In genomic region chr17:42386784-42387183, GRCh38 we compare ENCODE assay signal across 10 cellular contexts. TPM values are rescaled to one million over a fixed set of nuclear protein-coding genes. Genes with fewer than 3 reads are reported as not detected.
DNase-seq lines count a peak whose midpoint lies in the region; ATAC-seq, FAIRE-seq and TF ChIP-seq lines count a peak whose summit lies in the region.
"Had no signal": no experiment of that assay in that cellular context is flagged by ENCODE, and none has a peak within 500 bp of the region (broad histone marks: within the 10 kb centered on the region; RNA-seq: fewer than 3 reads in every experiment).

No MANE protein-coding gene starts in this region.

- H3K23ac ChIP-seq in neuronal stem cell (ENCODE audit: low read depth, low read length, poor library complexity): no peak overlapping the region

- no peak for FAIRE-seq in H54 (lab: Jason Lieb, UNC)
- FAIRE-seq: GM18507 had no signal

- no peak overlapping the region for H2BK12ac ChIP-seq in neuronal stem cell (ENCODE audit: low read length)

- H3K4ac ChIP-seq in neuronal stem cell (ENCODE audit: low read length): no peak overlapping the region

- H3K18ac ChIP-seq in neuronal stem cell (ENCODE audit: low read length): no peak overlapping the region

- H3K27ac ChIP-seq in C4-2B (peak overlapping the region; percentile 92; the same call in 1 of the 2 replicates), endodermal cell (ENCODE audit: low read depth, low read length) (no peak overlapping the region), neuronal stem cell (replicated peaks; ENCODE audit: low read length) (no peak overlapping the region)

- no peaks in the 10 kb centered on the region for H3K9me3 ChIP-seq in NT2/D1 (ENCODE audit: insufficient read depth, low read length)
- H3K9me3 ChIP-seq in endodermal cell (ENCODE audit: control insufficient read depth, low read length): no peaks in the 10 kb centered on the region
- H3K9me3 ChIP-seq in neuronal stem cell (replicated peaks in 1 of 2; ENCODE audit: control insufficient read depth in 2 of 2, insufficient read depth in 1 of 2, low read depth in 1 of 2, low read length in 2 of 2): peaks cover 0 to 7% of the 10 kb centered on the region in 2 donors

- H3K36me3 ChIP-seq in NT2/D1 (ENCODE audit: insufficient read depth, insufficient read length, low read length) (no peaks in the 10 kb centered on the region), endodermal cell (ENCODE audit: control insufficient read depth, insufficient read depth, low read length) (no peaks in the 10 kb centered on the region), neuronal stem cell (replicated peaks in 1 of 2; ENCODE audit: control insufficient read depth in 2 of 2, insufficient read depth in 2 of 2, low read length in 2 of 2) (peaks cover 2 to 29% of the 10 kb centered on the region in 2 donors)

- peak overlapping the region; percentile 83 for H3K4me2 ChIP-seq in neuronal stem cell (ENCODE audit: insufficient read depth, low read length, poor library complexity, severe bottlenecking)

- no peaks in the 10 kb centered on the region for H3K36me3 Mint-ChIP-seq in endodermal cell (ENCODE audit: low read depth)

- H2AFZ ChIP-seq in neuronal stem cell (ENCODE audit: low read length): no peak overlapping the region

- no peak overlapping the region for H3K14ac ChIP-seq in neuronal stem cell (ENCODE audit: low read length)

- no peak for ATAC-seq in HG03342 (IDR thresholded peaks at IDR 0.05; ENCODE audit: unreplicated experiment)

- H3K9ac ChIP-seq in NT2/D1 (ENCODE audit: insufficient read length, low read depth): peak overlapping the region; percentile 81
- H3K9ac ChIP-seq in endodermal cell (ENCODE audit: extremely low read depth, low read length, poor library complexity, severe bottlenecking): no peak overlapping the region
- no peak overlapping the region for H3K9ac ChIP-seq in neuronal stem cell (ENCODE audit: low read depth, low read length, poor library complexity)

- H3K4me3 ChIP-seq in NT2/D1 (ENCODE audit: insufficient read length, low read depth): peak overlapping the region; percentile 82
- H3K4me3 ChIP-seq in endodermal cell (ENCODE audit: low read length): peak overlapping the region; percentile 87
- H3K4me3 ChIP-seq in neuronal stem cell (ENCODE audit: low read length in 2 of 2): peak overlapping the region in 1 of 2 donors; percentile 91

- H3K27ac Mint-ChIP-seq in endodermal cell: no peak overlapping the region

- H3K9me3 Mint-ChIP-seq in endodermal cell: no peaks in the 10 kb centered on the region

- no peak overlapping the region for H4K91ac ChIP-seq in neuronal stem cell (ENCODE audit: low read depth, low read length, poor library complexity)

- DNase-seq in NT2/D1 (ENCODE audit: low read depth, low spot score) (no peak), endodermal cell (no peak), neuronal stem cell (ENCODE audit: low spot score) (no peak), NOMO-1 (lab: John Stamatoyannopoulos, UW; ENCODE audit: unreplicated experiment in 2 of 2) (no peak), NCI-H2029 (lab: John Stamatoyannopoulos, UW) (no peak), H54 (ENCODE audit: insufficient read length, low spot score) (no peak)
- DNase-seq: activated gamma-delta T cell treated with Interleukin-2 at 50 U/mL for 16 hours had no signal

- TF ChIP-seq CTCF in C4-2B (conservative IDR thresholded peaks at IDR 0.05) (no peak), endodermal cell (conservative IDR thresholded peaks at IDR 0.05) (no peak)

- no peak overlapping the region for H4K8ac ChIP-seq in neuronal stem cell (ENCODE audit: low read depth, low read length)

- H3K79me1 ChIP-seq in neuronal stem cell (ENCODE audit: low read depth, low read length): peaks cover 8% of the 10 kb centered on the region

- no peak overlapping the region for H2BK15ac ChIP-seq in neuronal stem cell (ENCODE audit: low read length)

- H3K27me3 ChIP-seq in NT2/D1 (ENCODE audit: insufficient read depth, insufficient read length): no peaks in the 10 kb centered on the region
- H3K27me3 ChIP-seq in endodermal cell (ENCODE audit: control insufficient read depth, insufficient read depth, low read length, poor library complexity, severe bottlenecking): peaks cover 51% of the 10 kb centered on the region
- H3K27me3 ChIP-seq in neuronal stem cell (ENCODE audit: control insufficient read depth in 3 of 3, insufficient read depth in 3 of 3, low read depth in 1 of 3, low read length in 3 of 3): no peaks in the 10 kb centered on the region

- H3K4me1 Mint-ChIP-seq in endodermal cell: peaks cover 24% of the 10 kb centered on the region

- no peak overlapping the region for H2BK5ac ChIP-seq in neuronal stem cell (ENCODE audit: low read length)

- H3K27me3 Mint-ChIP-seq in endodermal cell (ENCODE audit: insufficient read depth): peaks cover 41% of the 10 kb centered on the region

- no peak overlapping the region for H2AK5ac ChIP-seq in neuronal stem cell (ENCODE audit: low read depth, low read length)

- peak overlapping the region; percentile 86 for H3K4me3 Mint-ChIP-seq in endodermal cell

- no peak for TF ChIP-seq POLR2A in H54 (IDR thresholded peaks at IDR 0.05; ENCODE audit: low read depth, low read length)

- no peak overlapping the region for H2BK120ac ChIP-seq in neuronal stem cell (ENCODE audit: low read depth, low read length)

- H3K4me1 ChIP-seq in NT2/D1 (ENCODE audit: insufficient read depth, insufficient read length) (no peaks in the 10 kb centered on the region), endodermal cell (ENCODE audit: control insufficient read depth, insufficient read depth, low read length) (no peaks in the 10 kb centered on the region), neuronal stem cell (ENCODE audit: control insufficient read depth in 2 of 2, insufficient read depth in 1 of 2, low read depth in 1 of 2, low read length in 2 of 2) (peaks cover 6 to 12% of the 10 kb centered on the region in 2 donors)

RNA-seq across cellular contexts. Expression of gene STAT3, which starts 1.5 kb away (rescaled TPM):
- total RNA-seq in endodermal cell: 10 to 100 TPM; 27.5 to 32.4 TPM
- 37.5 TPM for polyA plus RNA-seq in endodermal cell (2013, experiment 1 of 2)
- 40.2 TPM for polyA plus RNA-seq in endodermal cell (2013, experiment 2 of 2)
- 31.5 TPM for polyA plus RNA-seq in neuronal stem cell (2013, experiment 1 of 2)
- 30.7 TPM for polyA plus RNA-seq in neuronal stem cell (2013, experiment 2 of 2)

RNA-seq across cellular contexts. Expression of gene CAVIN1, which starts 36.3 kb away (rescaled TPM):
- total RNA-seq in endodermal cell: 1 to 10 TPM in 1 of 2 donors, under 1 TPM in 1; 0.51 to 3.1 TPM
- polyA plus RNA-seq in endodermal cell (2013, experiment 1 of 2): 8.4 TPM
- 8.2 TPM for polyA plus RNA-seq in endodermal cell (2013, experiment 2 of 2)
- 12.7 TPM for polyA plus RNA-seq in neuronal stem cell (2013, experiment 1 of 2)
- 12.6 TPM for polyA plus RNA-seq in neuronal stem cell (2013, experiment 2 of 2)
